ENCODE assay signal across 8 cellular contexts in genomic region chr2:201148434-201148833, GRCh38. TPM values are rescaled to one million over a fixed set of nuclear protein-coding genes. Genes with fewer than 3 reads are reported as not detected.
DNase-seq lines count a peak whose midpoint lies in the region; ATAC-seq and TF ChIP-seq lines count a peak whose summit lies in the region.
"Had no signal": no experiment of that assay in that cellular context is flagged by ENCODE, and none has a peak within 500 bp of the region (broad histone marks: within the 10 kb centered on the region; RNA-seq: fewer than 3 reads in every experiment).

No MANE protein-coding gene starts in this region.

- no peaks in the 10 kb centered on the region for H3K4me1 ChIP-seq in HEK293 (ENCODE audit: control insufficient read depth, insufficient read depth, low read length)
- H3K4me1 ChIP-seq in RWPE2 (ENCODE audit: insufficient read depth, poor library complexity, severe bottlenecking), result peaks cover 50% of the 10 kb centered on the region
- H3K4me1 ChIP-seq in right cardiac atrium (ENCODE audit: control insufficient read depth, insufficient read depth, low read length), result peaks cover 13% of the 10 kb centered on the region
- H3K4me1 ChIP-seq in skeletal muscle satellite cell (ENCODE audit: control insufficient read depth, insufficient read depth, low read length), result peaks cover 47% of the 10 kb centered on the region

- peak overlapping the region; percentile 85 for H3K9ac ChIP-seq in skeletal muscle satellite cell (ENCODE audit: low read depth, low read length)

- DNase-seq in RWPE2 (ENCODE audit: low spot score) (no peak), right cardiac atrium (no peak), T-helper 2 cell (no peak)
- DNase-seq: central memory CD4-positive, alpha-beta T cell had no signal

- ATAC-seq in RWPE2 (ENCODE audit: low read depth), result no peak
- no peak for ATAC-seq in right cardiac atrium
- no peak for ATAC-seq in HG03378 (IDR thresholded peaks at IDR 0.05; ENCODE audit: unreplicated experiment)
- ATAC-seq in GM18511 (IDR thresholded peaks at IDR 0.05; ENCODE audit: unreplicated experiment), result no peak

- H3K9me3 ChIP-seq in HEK293 (ENCODE audit: control insufficient read depth, insufficient read depth, low read depth, low read length) (no peaks in the 10 kb centered on the region), RWPE2 (ENCODE audit: severe bottlenecking) (no peaks in the 10 kb centered on the region), right cardiac atrium (ENCODE audit: control insufficient read depth, low read length) (no peaks in the 10 kb centered on the region), skeletal muscle satellite cell (replicated peaks; ENCODE audit: low read length) (no peaks in the 10 kb centered on the region)

- POLR2A ChIA-PET in HEK293 (lab: Yijun Ruan, JAX), result no interaction called here

- intact Hi-C loops in right cardiac atrium (cut with DNase I), result no loop called here

- H3K4me2 ChIP-seq in skeletal muscle satellite cell (ENCODE audit: low read length), result peak overlapping the region; percentile 60

- no peaks in the 10 kb centered on the region for H3K27me3 ChIP-seq in RWPE2 (ENCODE audit: insufficient read depth, poor library complexity, severe bottlenecking)
- H3K27me3 ChIP-seq in right cardiac atrium (ENCODE audit: control insufficient read depth, insufficient read depth), result no peaks in the 10 kb centered on the region
- no peaks in the 10 kb centered on the region for H3K27me3 ChIP-seq in skeletal muscle satellite cell (ENCODE audit: control insufficient read depth, insufficient read depth, low read length)

- 80% methylated on average over 1 of the region's 1 CpG for WGBS in right cardiac atrium

- TF ChIP-seq CTCF in HEK293 (tag by site-specific recombination; IDR thresholded peaks at IDR 0.05), result no peak
- no peak for TF ChIP-seq CTCF in RWPE2 (IDR thresholded peaks at IDR 0.05; ENCODE audit: poor library complexity, severe bottlenecking)

- H3K27ac ChIP-seq in HEK293 (ENCODE audit: extremely low read depth, low read depth, low read length) (no peak overlapping the region), RWPE2 (ENCODE audit: poor library complexity, severe bottlenecking) (peak overlapping the region; percentile 100), right cardiac atrium (ENCODE audit: low read length) (peak overlapping the region; percentile 8)

- CTCF ChIA-PET in HEK293 (lab: Yijun Ruan, JAX), result interaction anchor here (0.7 to 1.5 kb wide), 9 partner anchors 9 to 186 kb away, joined by 3 to 6 read pairs (median 3); no protein-coding TSS in a partner anchor

- H3K4me3 ChIP-seq in HEK293 (ENCODE audit: low read depth, low read length) (no peak overlapping the region), RWPE2 (ENCODE audit: severe bottlenecking) (no peak overlapping the region), right cardiac atrium (ENCODE audit: low read length) (no peak overlapping the region), skeletal muscle satellite cell (ENCODE audit: low read length) (peak overlapping the region; percentile 12)

- peaks cover 0 to 17% of the 10 kb centered on the region in 2 experiments; a peak in 2 of 3 replicates for H3K36me3 ChIP-seq in HEK293 (ENCODE audit: control insufficient read depth in 2 of 2, insufficient read depth in 1 of 2, low read length in 2 of 2)
- peaks cover 46% of the 10 kb centered on the region for H3K36me3 ChIP-seq in RWPE2 (ENCODE audit: low read depth)
- H3K36me3 ChIP-seq in skeletal muscle satellite cell (ENCODE audit: insufficient read depth, low read length), result peaks cover 44% of the 10 kb centered on the region

TF ChIP-seq in HEK293, 187 proteins besides CTCF, POLR2A, EP300 and RAD21:
- TF ChIP-seq ZNF366 (tag by site-specific recombination; conservative IDR thresholded peaks at IDR 0.05), result no peak
- no peak for TF ChIP-seq ZNF558 (tag by site-specific recombination; IDR thresholded peaks at IDR 0.05)
- TF ChIP-seq PRDM1 (tag by site-specific recombination; IDR thresholded peaks at IDR 0.05), result peak; percentile 16; the same call in 1 of the 2 replicates
- TF ChIP-seq, protein P1, sequence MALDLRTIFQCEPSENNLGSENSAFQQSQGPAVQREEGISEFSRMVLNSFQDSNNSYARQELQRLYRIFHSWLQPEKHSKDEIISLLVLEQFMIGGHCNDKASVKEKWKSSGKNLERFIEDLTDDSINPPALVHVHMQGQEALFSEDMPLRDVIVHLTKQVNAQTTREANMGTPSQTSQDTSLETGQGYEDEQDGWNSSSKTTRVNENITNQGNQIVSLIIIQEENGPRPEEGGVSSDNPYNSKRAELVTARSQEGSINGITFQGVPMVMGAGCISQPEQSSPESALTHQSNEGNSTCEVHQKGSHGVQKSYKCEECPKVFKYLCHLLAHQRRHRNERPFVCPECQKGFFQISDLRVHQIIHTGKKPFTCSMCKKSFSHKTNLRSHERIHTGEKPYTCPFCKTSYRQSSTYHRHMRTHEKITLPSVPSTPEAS (tag by site-specific recombination; IDR thresholded peaks at IDR 0.05), result no peak
- no peak for TF ChIP-seq ZBTB1 (tag by site-specific recombination; IDR thresholded peaks at IDR 0.05)
TF ChIP-seq in HEK293: peak in this region for 1.

RNA-seq across cellular contexts. Expression of gene CFLAR, which starts 32.5 kb away (rescaled TPM):
- 100 to 1,000 TPM; 232 to 310 (median 267) TPM for total RNA-seq in right cardiac atrium
- polyA plus RNA-seq in right cardiac atrium, result 134 TPM
- 72.1 and 75.3 TPM in 2 replicates for total RNA-seq in skeletal muscle satellite cell (2012; rRNA removed)

RNA-seq across cellular contexts. Expression of gene CASP10, which starts 34.5 kb away (rescaled TPM):
- 1 to 10 TPM; 5.3 to 6.8 (median 5.8) TPM for total RNA-seq in right cardiac atrium
- polyA plus RNA-seq in right cardiac atrium, result 3.6 TPM
- 1.5 and 2.5 TPM in 2 replicates for total RNA-seq in skeletal muscle satellite cell (2012; rRNA removed)
